ENCODE assay signal across 2 cellular contexts in the genomic region with DNA sequence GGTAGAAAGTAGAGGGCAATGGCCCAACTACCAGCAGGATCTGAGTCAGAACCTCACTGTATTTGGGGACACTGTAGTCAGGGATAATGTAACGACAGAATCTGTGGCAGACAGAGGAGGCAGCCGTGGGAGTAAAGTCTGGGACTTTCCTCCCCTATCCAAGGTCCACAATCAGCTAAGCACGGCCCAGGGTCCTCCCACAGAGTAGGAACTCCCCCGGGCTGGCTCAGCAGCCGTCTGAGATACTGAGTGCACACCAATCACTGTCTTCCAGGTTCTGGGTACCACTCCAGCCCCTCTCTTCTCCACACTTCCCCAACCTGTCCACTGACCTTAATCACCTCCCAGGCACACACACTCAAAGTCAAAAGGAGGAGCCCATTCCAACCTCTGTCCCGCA.
TF ChIP-seq lines count a peak whose summit lies in the region.

No MANE protein-coding gene starts in this region.

TF ChIP-seq in WTC11, 78 proteins besides CTCF, POLR2A, EP300 and RAD21:
- TF ChIP-seq ARID4B (CRISPR knock-in tag; IDR thresholded peaks at IDR 0.05; ENCODE audit: borderline replicate concordance) = no peak
- no peak for TF ChIP-seq SMAD4 (CRISPR knock-in tag; IDR thresholded peaks at IDR 0.05)
- TF ChIP-seq JAZF1 (CRISPR knock-in tag; IDR thresholded peaks at IDR 0.05) = no peak
- no peak for TF ChIP-seq ZNF423 (CRISPR knock-in tag; IDR thresholded peaks at IDR 0.05)
- TF ChIP-seq CREM (CRISPR knock-in tag; IDR thresholded peaks at IDR 0.05) = no peak
- TF ChIP-seq ZNF416 (CRISPR knock-in tag; IDR thresholded peaks at IDR 0.05) = no peak
- no peak for TF ChIP-seq NFE2L1 (CRISPR knock-in tag; IDR thresholded peaks at IDR 0.05)
- no peak for TF ChIP-seq ZNF425 (CRISPR knock-in tag; conservative IDR thresholded peaks at IDR 0.05)
- no peak for TF ChIP-seq PRRX2 (CRISPR knock-in tag; IDR thresholded peaks at IDR 0.05)
- no peak for TF ChIP-seq ELF4 (CRISPR knock-in tag; IDR thresholded peaks at IDR 0.05; ENCODE audit: low read depth)
- TF ChIP-seq ZNF121 (CRISPR knock-in tag; IDR thresholded peaks at IDR 0.05) = no peak
- TF ChIP-seq ZNF232 (CRISPR knock-in tag; IDR thresholded peaks at IDR 0.05) = no peak
- no peak for TF ChIP-seq ESRRA (CRISPR knock-in tag; IDR thresholded peaks at IDR 0.05; ENCODE audit: borderline replicate concordance)
- TF ChIP-seq MYBL2 (CRISPR knock-in tag; IDR thresholded peaks at IDR 0.05) = no peak
- no peak for TF ChIP-seq CBFB (CRISPR knock-in tag; IDR thresholded peaks at IDR 0.05; ENCODE audit: low read depth)
- no peak for TF ChIP-seq KAT7 (CRISPR knock-in tag; IDR thresholded peaks at IDR 0.05; ENCODE audit: borderline replicate concordance)
- TF ChIP-seq, protein P1, sequence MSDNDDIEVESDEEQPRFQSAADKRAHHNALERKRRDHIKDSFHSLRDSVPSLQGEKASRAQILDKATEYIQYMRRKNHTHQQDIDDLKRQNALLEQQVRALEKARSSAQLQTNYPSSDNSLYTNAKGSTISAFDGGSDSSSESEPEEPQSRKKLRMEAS (CRISPR knock-in tag; IDR thresholded peaks at IDR 0.05) = no peak

TF ChIP-seq in H1, 55 proteins besides CTCF, POLR2A, EP300 and RAD21:
- TF ChIP-seq POU5F1 (IDR thresholded peaks at IDR 0.05; ENCODE audit: low read depth, low read length) (no peak), CHD1 (IDR thresholded peaks at IDR 0.05; ENCODE audit: low read depth, low read length) (no peak), JUND (IDR thresholded peaks at IDR 0.05; ENCODE audit: low read length) (no peak), RFX5 (IDR thresholded peaks at IDR 0.05; ENCODE audit: borderline replicate concordance, low read depth, low read length) (no peak), POLR2AphosphoS5 (IDR thresholded peaks at IDR 0.05; ENCODE audit: low read depth, low read length) (no peak), SRF (IDR thresholded peaks at IDR 0.05; ENCODE audit: low read depth, low read length) (no peak), KDM4A (IDR thresholded peaks at IDR 0.05; ENCODE audit: low read depth, low read length, severe bottlenecking) (no peak), ZNF274 (IDR thresholded peaks at IDR 0.05; ENCODE audit: borderline replicate concordance, extremely low read depth, low read length) (no peak), ASH2L (IDR thresholded peaks at IDR 0.05; ENCODE audit: low read length) (no peak), RXRA (IDR thresholded peaks at IDR 0.05; ENCODE audit: insufficient read depth, low read depth, low read length) (no peak), HDAC2 (IDR thresholded peaks at IDR 0.05; ENCODE audit: borderline replicate concordance in 1 of 2, low read depth in 2 of 2, low read length in 2 of 2) (no peak), E2F6 (IDR thresholded peaks at IDR 0.05) (no peak), KDM5A (IDR thresholded peaks at IDR 0.05; ENCODE audit: low read length) (no peak), SIX5 (IDR thresholded peaks at IDR 0.05; ENCODE audit: low read depth, low read length) (no peak), GABPA (IDR thresholded peaks at IDR 0.05; ENCODE audit: borderline replicate concordance, insufficient read depth, low read length) (no peak), SIRT6 (IDR thresholded peaks at IDR 0.05; ENCODE audit: low read length) (no peak), SUZ12 (IDR thresholded peaks at IDR 0.05; ENCODE audit: low read length) (no peak), NRF1 (IDR thresholded peaks at IDR 0.05; ENCODE audit: low read depth, low read length) (no peak), TCF12 (IDR thresholded peaks at IDR 0.05; ENCODE audit: low read depth, low read length) (no peak)
